In genomic region chr19:1277061-1277460, GRCh38 we compare ENCODE assay signal across 1 cellular context.
TF ChIP-seq lines count a peak whose summit lies in the region.

No MANE protein-coding gene starts in this region.

TF ChIP-seq in A549, 52 proteins besides CTCF, POLR2A, EP300 and RAD21:
- TF ChIP-seq ZNF302 (CRISPR knock-in tag; IDR thresholded peaks at IDR 0.05) (no peak), HDAC2 (IDR thresholded peaks at IDR 0.05) (no peak), SREBF2 (IDR thresholded peaks at IDR 0.05) (no peak), CBX2 (IDR thresholded peaks at IDR 0.05; ENCODE audit: borderline replicate concordance, low read depth) (no peak), ZSCAN20 (CRISPR knock-in tag; IDR thresholded peaks at IDR 0.05) (no peak), CEBPB (IDR thresholded peaks at IDR 0.05) (no peak), KDM5A (IDR thresholded peaks at IDR 0.05) (no peak), BHLHE40 (IDR thresholded peaks at IDR 0.05; ENCODE audit: low read depth, low read length) (no peak), NFE2L2 (conservative IDR thresholded peaks at IDR 0.05; ENCODE audit: low read length) (no peak), HMGXB4 (CRISPR knock-in tag; IDR thresholded peaks at IDR 0.05; ENCODE audit: borderline replicate concordance) (no peak)
